In the genomic region with DNA sequence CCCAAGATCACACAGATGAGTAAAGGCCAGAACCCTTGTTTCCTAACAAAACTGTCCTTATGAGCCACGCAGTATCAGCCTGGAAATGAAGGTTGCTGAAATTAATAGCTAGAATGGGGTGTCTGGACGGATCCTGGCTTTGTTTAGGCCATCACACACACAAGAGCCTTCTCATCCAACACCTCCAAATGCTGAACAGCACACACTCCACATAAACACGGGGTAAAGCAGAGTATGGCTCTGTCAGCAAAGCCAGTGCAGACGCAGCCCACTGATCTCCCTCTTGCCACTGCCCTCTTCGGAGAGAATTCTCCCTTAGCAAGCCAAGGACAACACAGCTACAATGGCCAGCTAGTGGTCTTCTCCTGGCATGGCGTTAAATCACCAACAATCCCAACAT, we compare ENCODE assay signal across 26 cellular contexts.
"Had no signal": no experiment of that assay in that cellular context is flagged by ENCODE, and none has a peak within 500 bp of the region (broad histone marks: within the 10 kb centered on the region; RNA-seq: fewer than 3 reads in every experiment).

No MANE protein-coding gene starts in this region.

- DNase-seq: stimulated activated CD4-positive, alpha-beta T cell treated with anti-CD3 and anti-CD28 coated beads, Interleukin-2, amount 100 ng/mL, for 48 hours; stimulated activated CD4-positive, alpha-beta T cell treated with anti-CD3 and anti-CD28 coated beads, Interleukin-4, amount 100 ng/mL, for 1 hour; stimulated activated CD4-positive, alpha-beta T cell treated with anti-CD3 and anti-CD28 coated beads, Interleukin-4, amount 100 ng/mL, for 24 hours; stimulated activated CD4-positive, alpha-beta T cell treated with anti-CD3 and anti-CD28 coated beads, Interleukin-4, amount 100 ng/mL, for 4 hours; stimulated activated CD8-positive, alpha-beta memory T cell treated with anti-CD3 and anti-CD28 coated beads, Interleukin-4, amount 100 ng/mL, for 48 hours; stimulated activated naive B cell treated with anti-CD40 and anti-IgM and Interleukin-4, amounts not matched to agents 10 μg/mL and 1 μg/mL and 100 μg/mL, for 72 hours; stimulated activated naive CD4-positive, alpha-beta T cell; stimulated activated naive CD4-positive, alpha-beta T cell treated with Interleukin-2 at 50 U/mL for 16 hours; stimulated activated naive CD8-positive, alpha-beta T cell treated with anti-CD3 and anti-CD28 coated beads, Interleukin-15, amount 100 ng/mL, for 72 hours; stimulated activated naive CD8-positive, alpha-beta T cell treated with anti-CD3 and anti-CD28 coated beads, Interleukin-15, Interleukin-2, amounts not matched to agents 100 U/mL and 50 U/mL, for 24 hours; stomach; substantia nigra; testis; thyroid gland; tibial artery; transverse colon; trophoblast cell; upper lobe of left lung; upper lobe of right lung; uterus had no signal

- ATAC-seq: stimulated activated effector memory CD8-positive, alpha-beta T cell treated with anti-CD3 and anti-CD28 coated beads, Interleukin-12 subunit alpha, Interleukin-12 subunit beta, amount 100 ng/mL, for 72 hours; stimulated activated memory B cell treated with anti-CD40 and anti-IgM and Interleukin-4, amounts not matched to agents 10 μg/mL and 1 μg/mL and 100 μg/mL, for 72 hours; stimulated activated naive B cell treated with anti-CD40 and anti-IgM and Interleukin-4, amounts not matched to agents 10 μg/mL and 1 μg/mL and 100 μg/mL, for 72 hours; stimulated activated naive CD8-positive, alpha-beta T cell treated with anti-CD3 and anti-CD28 coated beads, Interleukin-15, amount 100 ng/mL, for 72 hours; stimulated activated naive CD8-positive, alpha-beta T cell treated with anti-CD3 and anti-CD28 coated beads, Interleukin-15, Interleukin-2, amounts not matched to agents 100 U/mL and 50 U/mL, for 24 hours; upper lobe of right lung had no signal

- H3K4me1 ChIP-seq: stomach, suprapubic skin, testis, thyroid gland, tibial artery, tibial nerve, transverse colon, upper lobe of left lung, upper lobe of right lung, uterus, vagina had no signal

- H3K4me3 ChIP-seq: stomach, suprapubic skin, testis, thoracic aorta, thyroid gland, tibial artery, tibial nerve, transverse colon, upper lobe of left lung, upper lobe of right lung, uterus, vagina had no signal

- H3K27ac ChIP-seq: stomach, suprapubic skin, testis, thoracic aorta, thyroid gland, tibial artery, tibial nerve, transverse colon, upper lobe of left lung, upper lobe of right lung, uterus, vagina had no signal

- H3K36me3 ChIP-seq: stomach, suprapubic skin, thoracic aorta, thyroid gland, tibial artery, tibial nerve, transverse colon, upper lobe of left lung, upper lobe of right lung, uterus, vagina had no signal

- H3K9me3 ChIP-seq: stomach, suprapubic skin, testis, thoracic aorta, thyroid gland, tibial artery, tibial nerve, transverse colon, upper lobe of left lung, upper lobe of right lung, uterus, vagina had no signal

- H3K27me3 ChIP-seq: stomach, suprapubic skin, testis, thyroid gland, tibial artery, tibial nerve, transverse colon, upper lobe of left lung, upper lobe of right lung, uterus, vagina had no signal
